ENCODE assay signal across 8 cellular contexts in genomic region chr9:113580041-113580953, GRCh38.
DNase-seq lines count a peak whose midpoint lies in the region; ATAC-seq, FAIRE-seq and TF ChIP-seq lines count a peak whose summit lies in the region.

No MANE protein-coding gene starts in this region.

- no peak for TF ChIP-seq POLR2A in GM12891 (IDR thresholded peaks at IDR 0.05; ENCODE audit: low read depth, low read length)

- H3K4me1 ChIP-seq in SJCRH30, result peaks cover 45% of the 10 kb centered on the region

- H3K4me3 ChIP-seq in SJCRH30, result no peak overlapping the region

- H3K36me3 ChIP-seq in SJCRH30, result peaks cover 20% of the 10 kb centered on the region

- no peaks in the 10 kb centered on the region for H3K27me3 ChIP-seq in SJCRH30

- ATAC-seq in left lobe of liver (peak; percentile 86), GM18519 (IDR thresholded peaks at IDR 0.05; ENCODE audit: low FRiP score, unreplicated experiment) (no peak), GM18867 (IDR thresholded peaks at IDR 0.05; ENCODE audit: unreplicated experiment) (no peak), GM19351 (IDR thresholded peaks at IDR 0.05; ENCODE audit: unreplicated experiment) (no peak)

- no peak for DNase-seq in GM12891 (ENCODE audit: insufficient read length, low spot score)
- peak; percentile 50 to 86 for DNase-seq in SJCRH30
- DNase-seq in amygdala (lab: John Stamatoyannopoulos, UW), result peak in 46 of 56 donors; percentile 14 to 79 (median 45)
- peak; percentile 85 for DNase-seq in left lobe of liver (ENCODE audit: low spot score)
- DNase-seq in stimulated activated CD4-positive, alpha-beta T cell treated with anti-CD3 and anti-CD28 coated beads, Interleukin-4, amount 100 ng/mL, for 4 hours, result peak; percentile 66 to 75

- peak overlapping the region; percentile 97 for H3K27ac ChIP-seq in SJCRH30

- no peaks in the 10 kb centered on the region for H3K9me3 ChIP-seq in SJCRH30 (replicated peaks)

- FAIRE-seq in GM12891 (lab: Jason Lieb, UNC), result peak; percentile 77

TF ChIP-seq in GM12891, 5 proteins besides CTCF, POLR2A, EP300 and RAD21:
- TF ChIP-seq SPI1 (IDR thresholded peaks at IDR 0.05; ENCODE audit: low read depth, low read length) (peak; percentile 58), POU2F2 (IDR thresholded peaks at IDR 0.05; ENCODE audit: low read depth, low read length) (no peak), TAF1 (IDR thresholded peaks at IDR 0.05; ENCODE audit: low read depth, low read length) (no peak)
